In genomic region chr5:53037141-53037859, GRCh38 we compare ENCODE assay signal across 10 cellular contexts. TPM values are rescaled to one million over a fixed set of nuclear protein-coding genes. Genes with fewer than 3 reads are reported as not detected.
DNase-seq lines count a peak whose midpoint lies in the region; ATAC-seq and TF ChIP-seq lines count a peak whose summit lies in the region.
"Had no signal": no experiment of that assay in that cellular context is flagged by ENCODE, and none has a peak within 500 bp of the region (broad histone marks: within the 10 kb centered on the region; RNA-seq: fewer than 3 reads in every experiment).

No MANE protein-coding gene starts in this region.

- H3K27ac ChIP-seq in upper lobe of right lung (no peak overlapping the region), hepatocyte (no peak overlapping the region)

- H3K27ac Mint-ChIP-seq in T-helper 2 cell treated with Interferon-gamma antibody and Interleukin-4, amounts not matched to agents 5 μg/mL and 100 μg/mL, for 36 hours = no peak overlapping the region

- no peaks in the 10 kb centered on the region for H3K9me3 Mint-ChIP-seq in T-helper 2 cell treated with Interferon-gamma antibody and Interleukin-4, amounts not matched to agents 5 μg/mL and 100 μg/mL, for 36 hours
- H3K9me3 Mint-ChIP-seq: naive B cell had no signal

- DNase-seq in LHCN-M2 (ENCODE audit: low read depth) (peak; percentile 67), adipocyte (ENCODE audit: low read depth) (peak; percentile 69), kidney glomerular epithelial cell (lab: John Stamatoyannopoulos, UW) (peak; percentile 68), upper lobe of right lung (no peak), hepatocyte (ENCODE audit: low spot score) (no peak)
- no peak for DNase-seq in T-helper 2 cell treated with Interferon-gamma antibody and Interleukin-4, amounts not matched to agents 5 μg/mL and 100 μg/mL, for 36 hours (ENCODE audit: low spot score)
- DNase-seq: amygdala, head of caudate nucleus, naive B cell had no signal

- H3K27me3 ChIP-seq in adipocyte (replicated peaks; ENCODE audit: control insufficient read depth, insufficient read depth, low read length) (no peaks in the 10 kb centered on the region), upper lobe of right lung (no peaks in the 10 kb centered on the region), hepatocyte (no peaks in the 10 kb centered on the region)

- no peak overlapping the region for H3K4me3 Mint-ChIP-seq in T-helper 2 cell treated with Interferon-gamma antibody and Interleukin-4, amounts not matched to agents 5 μg/mL and 100 μg/mL, for 36 hours
- H3K4me3 Mint-ChIP-seq: naive B cell had no signal

- H3K9me2 ChIP-seq in hepatocyte (replicated peaks; ENCODE audit: insufficient read depth) = no peaks in the 10 kb centered on the region

- TF ChIP-seq CTCF in upper lobe of right lung (IDR thresholded peaks at IDR 0.05) (no peak), hepatocyte (IDR thresholded peaks at IDR 0.05; ENCODE audit: poor library complexity) (no peak)

- H3K9me3 ChIP-seq in adipocyte (ENCODE audit: control insufficient read depth, low read length) (no peaks in the 10 kb centered on the region), upper lobe of right lung (no peaks in the 10 kb centered on the region), hepatocyte (ENCODE audit: low read depth) (no peaks in the 10 kb centered on the region)

- no peak overlapping the region for H3K9ac ChIP-seq in adipocyte (ENCODE audit: low read length)

- ATAC-seq in upper lobe of right lung (peak; percentile 69), GM21526 (IDR thresholded peaks at IDR 0.05; ENCODE audit: low FRiP score, unreplicated experiment) (no peak)

- no peaks in the 10 kb centered on the region for H3K79me2 ChIP-seq in hepatocyte

- no peak overlapping the region for H2AFZ ChIP-seq in hepatocyte

- H4K20me1 ChIP-seq in hepatocyte (ENCODE audit: insufficient read depth, poor library complexity, severe bottlenecking) = no peaks in the 10 kb centered on the region

- H3K4me1 ChIP-seq in adipocyte (ENCODE audit: control insufficient read depth, insufficient read depth, low read length) = peaks cover 31% of the 10 kb centered on the region
- peaks cover 40% of the 10 kb centered on the region for H3K4me1 ChIP-seq in upper lobe of right lung
- peaks cover 10% of the 10 kb centered on the region for H3K4me1 ChIP-seq in hepatocyte (ENCODE audit: insufficient read depth)

- H3K4me3 ChIP-seq in adipocyte (ENCODE audit: low read length) = peak overlapping the region; percentile 50
- H3K4me3 ChIP-seq in upper lobe of right lung = no peak overlapping the region
- H3K4me3 ChIP-seq in hepatocyte = no peak overlapping the region

- peaks cover 23% of the 10 kb centered on the region for H3K36me3 Mint-ChIP-seq in T-helper 2 cell treated with Interferon-gamma antibody and Interleukin-4, amounts not matched to agents 5 μg/mL and 100 μg/mL, for 36 hours (ENCODE audit: low read depth)
- H3K36me3 Mint-ChIP-seq: naive B cell had no signal

- no peaks in the 10 kb centered on the region for H3K27me3 Mint-ChIP-seq in T-helper 2 cell treated with Interferon-gamma antibody and Interleukin-4, amounts not matched to agents 5 μg/mL and 100 μg/mL, for 36 hours (ENCODE audit: low read depth)
- H3K27me3 Mint-ChIP-seq: naive B cell had no signal

- H3K4me2 ChIP-seq in hepatocyte = no peak overlapping the region

- WGBS in hepatocyte (ENCODE audit: low lambda C conversion rate, missing lambda C conversion rate) = 70% methylated on average over 3 of the region's 3 CpGs

- peaks cover 69% of the 10 kb centered on the region for H3K4me1 Mint-ChIP-seq in T-helper 2 cell treated with Interferon-gamma antibody and Interleukin-4, amounts not matched to agents 5 μg/mL and 100 μg/mL, for 36 hours (ENCODE audit: low read depth)

- intact Hi-C loops in upper lobe of right lung (cut with DNase I) = no loop called here

- H3K36me3 ChIP-seq in adipocyte (ENCODE audit: control insufficient read depth, insufficient read depth, low read length, severe bottlenecking) = no peaks in the 10 kb centered on the region
- no peaks in the 10 kb centered on the region for H3K36me3 ChIP-seq in upper lobe of right lung
- no peaks in the 10 kb centered on the region for H3K36me3 ChIP-seq in hepatocyte (replicated peaks; ENCODE audit: insufficient read depth, low read depth)

RNA-seq across cellular contexts. Expression of gene ITGA2, which starts 48.1 kb away (rescaled TPM):
- total RNA-seq in LHCN-M2 (2014; rRNA removed) (1.5 TPM in 2 replicates), upper lobe of right lung (17.7 TPM), hepatocyte (10.2 and 10.8 TPM in 2 replicates)
- polyA plus RNA-seq in LHCN-M2 (2012) = 0.13 TPM
- 1.5 and 2.5 TPM in 2 replicates for polyA plus RNA-seq in hepatocyte

Comparison
In these comparisons a context has a peak if more than half of its experiments do, and no peak if none do; other contexts are left out.
1. DNase-seq: peak in LHCN-M2 (single experiment), adipocyte (single experiment) and kidney glomerular epithelial cell (single experiment); none in upper lobe of right lung (single experiment), T-helper 2 cell treated with Interferon-gamma antibody and Interleukin-4, amounts not matched to agents 5 μg/mL and 100 μg/mL, for 36 hours (single experiment) and hepatocyte (single experiment).